In the genomic region with DNA sequence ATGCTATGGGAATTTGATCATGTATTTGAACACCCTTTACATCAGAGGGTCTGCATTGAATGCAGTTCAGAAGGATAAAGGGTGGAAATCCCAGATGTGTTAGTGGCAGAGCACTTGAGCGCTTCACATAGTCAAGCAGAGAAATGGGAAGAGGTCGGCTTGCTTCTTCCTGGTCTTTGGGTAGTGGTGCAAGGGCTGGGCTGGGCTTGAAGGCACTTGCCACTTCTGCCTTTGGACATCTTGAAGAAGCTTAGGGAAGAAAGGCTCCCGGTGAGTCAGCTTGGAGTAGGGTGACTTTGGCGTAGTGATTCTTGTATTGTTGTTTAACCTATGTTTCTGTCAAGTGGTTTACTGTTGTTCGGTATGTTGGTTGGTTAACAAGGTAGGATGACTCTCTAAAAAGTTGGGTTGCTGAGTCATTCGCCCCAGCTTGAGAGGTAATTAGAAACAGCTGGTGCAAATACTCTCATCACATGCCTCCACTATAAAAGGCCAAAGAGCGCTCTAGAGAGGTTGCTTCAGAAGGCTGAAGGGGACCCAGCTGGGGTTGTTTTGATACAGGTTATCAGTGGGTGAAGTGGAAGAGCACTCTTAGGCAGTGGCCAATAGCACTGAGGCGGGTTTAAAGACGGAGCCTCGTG, we compare ENCODE assay signal across 8 cellular contexts. TPM values are rescaled to one million over a fixed set of nuclear protein-coding genes. Genes with fewer than 3 reads are reported as not detected.
DNase-seq lines count a peak whose midpoint lies in the region; ATAC-seq and TF ChIP-seq lines count a peak whose summit lies in the region.

No MANE protein-coding gene starts in this region.

- H3K27ac Mint-ChIP-seq in activated T-cell treated with anti-CD3 and anti-CD28 coated beads, Interleukin-2, amount 50 U/mL, for 72 hours, result peak overlapping the region; percentile 92
- H3K27ac Mint-ChIP-seq in neural crest cell (ENCODE audit: unreplicated experiment), result peak overlapping the region; percentile 98
- peak overlapping the region; percentile 91 for H3K27ac Mint-ChIP-seq in type B pancreatic cell

- H3K4me3 Mint-ChIP-seq in activated T-cell treated with anti-CD3 and anti-CD28 coated beads, Interleukin-2, amount 50 U/mL, for 72 hours, result peak overlapping the region; percentile 93 to 96
- H3K4me3 Mint-ChIP-seq in neural crest cell (peak overlapping the region; percentile 92), type B pancreatic cell (peak overlapping the region; percentile 95)

- no peaks in the 10 kb centered on the region; the same call in 1 of the 2 replicates for H3K36me3 ChIP-seq in DND-41 (ENCODE audit: insufficient read depth, low read length)
- H3K36me3 ChIP-seq in HUES6 (ENCODE audit: control insufficient read depth, insufficient read depth, low read length), result no peaks in the 10 kb centered on the region
- H3K36me3 ChIP-seq in PC-3 (ENCODE audit: low read depth, low read length), result no peaks in the 10 kb centered on the region

- ATAC-seq in DND-41 (ENCODE audit: insufficient read depth, low read depth) (peak; percentile 25), GM21576 (IDR thresholded peaks at IDR 0.05; ENCODE audit: unreplicated experiment) (peak; percentile 55), PC-3 (peak; percentile 33)
- ATAC-seq in activated T-cell treated with anti-CD3 and anti-CD28 coated beads, Interleukin-2, amount 50 U/mL, for 72 hours (replicated peaks in 1 of 2), result peak; percentile 50 to 57

- POLR2A ChIA-PET in PC-3 (lab: Charles Lee; ENCODE audit: unreplicated experiment), result interaction anchor here (0.5 to 1.0 kb wide), 7 partner anchors 42 to 307 kb away, joined by 3 to 8 read pairs (median 4); partner anchors contain the start of gene LTN1

- H2AFZ ChIP-seq in DND-41 (ENCODE audit: low read depth, low read length) (peak overlapping the region; percentile 68), PC-3 (ENCODE audit: low read length) (no peak overlapping the region)

- H3K9ac ChIP-seq in DND-41 (ENCODE audit: low read depth, low read length) (peak overlapping the region; percentile 77), HUES6 (ENCODE audit: low read length) (peak overlapping the region; percentile 96), PC-3 (ENCODE audit: low read length) (peak overlapping the region; percentile 75)

- H3K4me3 ChIP-seq in DND-41 (ENCODE audit: low read depth in 1 of 2, low read length in 2 of 2) (peak overlapping the region; percentile 40 to 78), HUES6 (ENCODE audit: low read depth, low read length) (peak overlapping the region; percentile 98), PC-3 (ENCODE audit: low read length) (peak overlapping the region; percentile 85), fibroblast of villous mesenchyme (ENCODE audit: low read depth, low read length) (peak overlapping the region; percentile 82)

- H3K36me3 Mint-ChIP-seq in activated T-cell treated with anti-CD3 and anti-CD28 coated beads, Interleukin-2, amount 50 U/mL, for 72 hours (ENCODE audit: insufficient read depth in 2 of 2), result peaks cover 2 to 5% of the 10 kb centered on the region in 2 donors
- peaks cover 11% of the 10 kb centered on the region for H3K36me3 Mint-ChIP-seq in neural crest cell (ENCODE audit: low read depth)
- no peaks in the 10 kb centered on the region for H3K36me3 Mint-ChIP-seq in type B pancreatic cell

- H3F3A ChIP-seq in PC-3 (ENCODE audit: low read length, unreplicated experiment), result no peaks in the 10 kb centered on the region

- H3K79me2 ChIP-seq in DND-41 (ENCODE audit: insufficient read depth, low read length) (peaks cover 59% of the 10 kb centered on the region), PC-3 (ENCODE audit: low read length) (peaks cover 59% of the 10 kb centered on the region)

- H3K9me3 ChIP-seq in DND-41 (ENCODE audit: insufficient read depth, low read length, severe bottlenecking) (no peaks in the 10 kb centered on the region), HUES6 (ENCODE audit: control insufficient read depth, insufficient read depth, low read depth, low read length) (peaks cover 4% of the 10 kb centered on the region; the same call in 1 of the 2 replicates), PC-3 (ENCODE audit: low read length) (no peaks in the 10 kb centered on the region)

- H4K20me1 ChIP-seq in DND-41 (ENCODE audit: insufficient read depth, low read length) (peaks cover 43% of the 10 kb centered on the region), PC-3 (ENCODE audit: low read length) (peaks cover 43% of the 10 kb centered on the region)

- peaks cover 83% of the 10 kb centered on the region for H3K4me1 Mint-ChIP-seq in activated T-cell treated with anti-CD3 and anti-CD28 coated beads, Interleukin-2, amount 50 U/mL, for 72 hours (ENCODE audit: low read depth)
- H3K4me1 Mint-ChIP-seq in neural crest cell (peaks cover 56% of the 10 kb centered on the region), type B pancreatic cell (ENCODE audit: unreplicated experiment) (peaks cover 40% of the 10 kb centered on the region)

- H3K9me3 Mint-ChIP-seq in activated T-cell treated with anti-CD3 and anti-CD28 coated beads, Interleukin-2, amount 50 U/mL, for 72 hours, result no peaks in the 10 kb centered on the region
- H3K9me3 Mint-ChIP-seq in neural crest cell (no peaks in the 10 kb centered on the region), type B pancreatic cell (peaks cover 7% of the 10 kb centered on the region)

- CTCF ChIA-PET in PC-3 (lab: Charles Lee), result interaction anchor here (0.9 to 1.8 kb wide), 4 partner anchors 48 to 136 kb away, joined by 3 to 5 read pairs (median 4); no protein-coding TSS in a partner anchor

- H3K9me2 ChIP-seq in PC-3 (replicated peaks; ENCODE audit: low read length), result no peaks in the 10 kb centered on the region

- H3K27ac ChIP-seq in DND-41 (ENCODE audit: low read length), result peak overlapping the region; percentile 79
- peak overlapping the region; percentile 70; the same call in 1 of the 2 replicates for H3K27ac ChIP-seq in HUES6 (ENCODE audit: low read depth, low read length)
- H3K27ac ChIP-seq in PC-3 (ENCODE audit: low read length), result peak overlapping the region; percentile 51

- no peaks in the 10 kb centered on the region for H3K27me3 ChIP-seq in DND-41 (ENCODE audit: insufficient read depth, low read length, poor library complexity)
- peaks cover 11% of the 10 kb centered on the region for H3K27me3 ChIP-seq in HUES6 (ENCODE audit: control insufficient read depth, insufficient read depth, low read length)
- no peaks in the 10 kb centered on the region for H3K27me3 ChIP-seq in PC-3 (ENCODE audit: low read length)

- intact Hi-C loops in PC-3 (cut with micrococcal nuclease), result loop anchor here (1.0 to 2.0 kb wide), 3 partner anchors 41 to 136 kb away; no protein-coding TSS in a partner anchor

- H3K4me1 ChIP-seq in DND-41 (ENCODE audit: insufficient read depth, low read length) (peaks cover 56% of the 10 kb centered on the region), HUES6 (ENCODE audit: control insufficient read depth, insufficient read depth, low read length) (peaks cover 29% of the 10 kb centered on the region), PC-3 (ENCODE audit: insufficient read depth, low read length) (peaks cover 42% of the 10 kb centered on the region)

- H3K27me3 Mint-ChIP-seq in activated T-cell treated with anti-CD3 and anti-CD28 coated beads, Interleukin-2, amount 50 U/mL, for 72 hours (ENCODE audit: low read depth), result peaks cover 12% of the 10 kb centered on the region
- H3K27me3 Mint-ChIP-seq in neural crest cell (ENCODE audit: low read depth) (no peaks in the 10 kb centered on the region), type B pancreatic cell (no peaks in the 10 kb centered on the region)

- no TSS peak for BruUV-seq in PC-3 (replicated peaks; lab: Mats Ljungman, UMichigan)

- peak overlapping the region; percentile 93 for H3K4me2 ChIP-seq in DND-41 (ENCODE audit: insufficient read depth, low read length)
- peak overlapping the region; percentile 92 for H3K4me2 ChIP-seq in PC-3 (ENCODE audit: low read length)

- TF ChIP-seq CTCF in DND-41 (IDR thresholded peaks at IDR 0.05; ENCODE audit: borderline replicate concordance, extremely low read depth, low read length, poor library complexity, severe bottlenecking), result no peak
- no peak for TF ChIP-seq CTCF in PC-3 (conservative IDR thresholded peaks at IDR 0.05; ENCODE audit: low read depth, low read length)
- TF ChIP-seq CTCF in fibroblast of villous mesenchyme (IDR thresholded peaks at IDR 0.05; ENCODE audit: insufficient read depth, low read depth, low read length), result no peak
- TF ChIP-seq CTCF in neural crest cell (conservative IDR thresholded peaks at IDR 0.05), result no peak
- no peak for TF ChIP-seq CTCF in type B pancreatic cell (conservative IDR thresholded peaks at IDR 0.05)

- DNase-seq in DND-41 (peak; percentile 41), PC-3 (peak; percentile 87), fibroblast of villous mesenchyme (ENCODE audit: low read depth) (peak; percentile 98), neural crest cell (ENCODE audit: low read depth, low spot score) (no peak), type B pancreatic cell (ENCODE audit: extremely low spot score, unreplicated experiment) (no peak)
- peak; percentile 62 to 67 for DNase-seq in activated T-cell treated with anti-CD3 and anti-CD28 coated beads, Interleukin-2, amount 50 U/mL, for 72 hours

RNA-seq across cellular contexts. Expression of gene BACH1, which starts 1.3 kb away (rescaled TPM):
- total RNA-seq in PC-3 (2014; rRNA removed) (17.2 and 21.1 TPM in 2 replicates), fibroblast of villous mesenchyme (112 and 138 TPM in 2 replicates), neural crest cell (66.4 and 69.2 TPM in 2 replicates), type B pancreatic cell (ENCODE audit: low replicate concordance) (90.5 and 121 TPM in 2 replicates)
- 10 to 100 TPM; 31.3 to 44.3 TPM for total RNA-seq in activated T-cell treated with anti-CD3 and anti-CD28 coated beads, Interleukin-2, amount 50 U/mL, for 72 hours

Comparison
In these comparisons a context has a peak if more than half of its experiments do, and no peak if none do; other contexts are left out.
1. DNase-seq: peak in DND-41 (single experiment), PC-3 (single experiment), activated T-cell treated with anti-CD3 and anti-CD28 coated beads, Interleukin-2, amount 50 U/mL, for 72 hours (2 of 2) and fibroblast of villous mesenchyme (single experiment); none in neural crest cell (single experiment) and type B pancreatic cell (single experiment).
2. Peak in every context shown above with its lines, with median percentiles within 50 percentile points of each other: ATAC-seq, H3K27ac ChIP-seq, H3K4me3 ChIP-seq, H3K9ac ChIP-seq, H3K27ac Mint-ChIP-seq and H3K4me3 Mint-ChIP-seq.